In the genomic region with DNA sequence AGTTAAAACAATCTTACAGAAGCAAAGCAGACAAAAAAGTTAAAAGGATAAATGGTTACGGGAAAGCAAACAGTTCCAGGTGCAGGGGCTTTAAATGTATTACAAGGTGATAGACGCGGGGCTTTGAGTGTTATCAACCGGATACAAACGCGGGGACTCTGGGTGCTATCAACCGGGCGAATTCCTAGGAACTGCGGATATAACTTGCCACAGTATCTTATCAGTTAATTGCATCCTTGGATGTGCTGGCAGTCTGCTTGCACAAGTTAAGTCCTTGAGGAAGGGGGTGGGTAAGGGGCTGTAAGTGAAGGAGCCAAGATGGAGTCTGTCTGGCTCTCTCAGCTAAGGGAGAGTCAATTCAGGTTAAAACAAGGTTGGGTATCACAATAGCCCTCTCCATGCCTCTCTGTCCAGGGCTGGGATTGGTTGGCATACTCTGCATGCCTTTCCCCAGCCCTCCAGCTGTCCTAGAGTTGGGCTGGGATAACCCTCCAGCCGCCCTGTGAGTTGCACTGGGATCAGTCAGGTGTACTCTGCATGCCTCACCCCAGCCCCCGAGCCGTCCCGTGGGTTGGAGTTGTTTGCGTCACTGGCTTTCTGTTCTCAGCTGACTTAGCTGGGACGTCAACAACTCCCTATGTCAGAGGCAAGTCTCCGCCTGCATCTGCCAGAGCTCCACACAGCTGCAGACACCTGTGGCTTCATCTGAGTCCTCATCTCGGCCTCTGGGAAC, we compare ENCODE assay signal across 8 cellular contexts. TPM values are rescaled to one million over a fixed set of nuclear protein-coding genes. Genes with fewer than 3 reads are reported as not detected.
A peak's percentile ranks its signal among the peaks of the same experiment; 100 is the strongest.
DNase-seq lines count a peak whose midpoint lies in the region; ATAC-seq, FAIRE-seq and TF ChIP-seq lines count a peak whose summit lies in the region.

No MANE protein-coding gene starts in this region.

- DNase-seq in CD1c-positive myeloid dendritic cell (ENCODE audit: extremely low spot score) = peak; percentile 64
- peak; percentile 29 for DNase-seq in NCI-H146 treated with DMSO at 0.1 percent for 48 hours (lab: John Stamatoyannopoulos, UW; ENCODE audit: unreplicated experiment)
- peak; percentile 68 for DNase-seq in activated T-cell treated with anti-CD3 and anti-CD28 coated beads, Interleukin-2, amount 50 U/mL, for 24 hours
- peak in 4 of 5 donors; percentile 51 to 77 (median 66) for DNase-seq in heart left ventricle
- DNase-seq in small intestine = peak; percentile 79
- no peak for DNase-seq in NCI-H1105 treated with DMSO at 0.1 percent for 48 hours (lab: John Stamatoyannopoulos, UW)

- H3K36me3 Mint-ChIP-seq in activated T-cell treated with anti-CD3 and anti-CD28 coated beads, Interleukin-2, amount 50 U/mL, for 24 hours (ENCODE audit: low read depth) = no peaks in the 10 kb centered on the region

- no peak for TF ChIP-seq CTCF in heart left ventricle (IDR thresholded peaks at IDR 0.05)

- peaks cover 0 to 20% (median 2%) of the 10 kb centered on the region in 9 donors for H3K27me3 ChIP-seq in heart left ventricle
- H3K27me3 ChIP-seq in small intestine (ENCODE audit: control insufficient read depth in 2 of 2, insufficient read depth in 2 of 2, low read length in 2 of 2) = no peaks in the 10 kb centered on the region

- FAIRE-seq in small intestine (lab: Jason Lieb, UNC) = no peak

- H3K4me3 ChIP-seq in heart left ventricle = no peak overlapping the region
- no peak overlapping the region for H3K4me3 ChIP-seq in small intestine (ENCODE audit: low read depth in 1 of 2, low read length in 2 of 2)

- H3K27ac Mint-ChIP-seq in activated T-cell treated with anti-CD3 and anti-CD28 coated beads, Interleukin-2, amount 50 U/mL, for 24 hours = peak overlapping the region; percentile 50

- no peaks in the 10 kb centered on the region for H3K9me3 Mint-ChIP-seq in activated T-cell treated with anti-CD3 and anti-CD28 coated beads, Interleukin-2, amount 50 U/mL, for 24 hours

- no peaks in the 10 kb centered on the region for H3K9me3 ChIP-seq in heart left ventricle
- H3K9me3 ChIP-seq in small intestine (ENCODE audit: control insufficient read depth, low read depth) = no peaks in the 10 kb centered on the region

- peaks cover 41% of the 10 kb centered on the region for H3K4me1 Mint-ChIP-seq in activated T-cell treated with anti-CD3 and anti-CD28 coated beads, Interleukin-2, amount 50 U/mL, for 24 hours (ENCODE audit: low read depth)

- H3K4me1 ChIP-seq in heart left ventricle (peaks cover 0 to 12% (median 0%) of the 10 kb centered on the region in 12 donors), small intestine (ENCODE audit: control insufficient read depth in 2 of 2, insufficient read depth in 1 of 2, low read depth in 1 of 2, low read length in 1 of 2) (peaks cover 0 to 2% of the 10 kb centered on the region in 2 donors)

- no peak for TF ChIP-seq POLR2A in heart left ventricle (IDR thresholded peaks at IDR 0.05)

- H3K27ac ChIP-seq in heart left ventricle = no peak overlapping the region
- peak overlapping the region in 1 of 2 donors; percentile 81 for H3K27ac ChIP-seq in small intestine (ENCODE audit: low read depth in 1 of 2, low read length in 1 of 2)

- no peaks in the 10 kb centered on the region for H3K27me3 Mint-ChIP-seq in activated T-cell treated with anti-CD3 and anti-CD28 coated beads, Interleukin-2, amount 50 U/mL, for 24 hours

- WGBS in heart left ventricle, 4 donors = 14 to 34% (median 27%) methylated on average over 16 to 17 of the region's 17 CpGs
- 3 to 28% (median 12%) methylated on average over 17 of the region's 17 CpGs for WGBS in small intestine, 3 donors

- no peak overlapping the region for H3K4me3 Mint-ChIP-seq in activated T-cell treated with anti-CD3 and anti-CD28 coated beads, Interleukin-2, amount 50 U/mL, for 24 hours

- intact Hi-C loops in heart left ventricle (cut with DNase I) = no loop called here

- ATAC-seq in heart left ventricle (peak; percentile 52 to 89 (median 74)), GM21619 (IDR thresholded peaks at IDR 0.05; ENCODE audit: unreplicated experiment) (no peak), GM18907 (IDR thresholded peaks at IDR 0.05; ENCODE audit: unreplicated experiment) (no peak)

- no peaks in the 10 kb centered on the region for H3K36me3 ChIP-seq in heart left ventricle
- H3K36me3 ChIP-seq in small intestine (ENCODE audit: control insufficient read depth in 2 of 2, insufficient read depth in 2 of 2, low read length in 2 of 2) = no peaks in the 10 kb centered on the region

RNA-seq across cellular contexts. Expression of a gene that starts 40.9 kb away (rescaled TPM):
- total RNA-seq in heart left ventricle = not detected
- polyA plus RNA-seq in heart left ventricle = not detected
- polyA plus RNA-seq in small intestine = not detected

RNA-seq across cellular contexts. Expression of a gene that starts 58.3 kb away (rescaled TPM):
- total RNA-seq in heart left ventricle = 10 to 100 TPM in 1 of 9 donors, 1 to 10 TPM in 3, under 1 TPM in 3, not detected in 2; 0.50 to 10.9 (median 1.1) TPM
- polyA plus RNA-seq in heart left ventricle (under 1 TPM; 0.11 to 0.28 TPM), small intestine (10 to 100 TPM in 1 of 3 donors, 1 to 10 TPM in 2; 2.2 to 40.6 (median 4.0) TPM)

Comparison
In these comparisons a context has a peak if more than half of its experiments do, and no peak if none do; other contexts are left out.
1. ATAC-seq: peak in heart left ventricle (4 of 4); none in GM21619 (single experiment) and GM18907 (single experiment).